8 cellular contexts compared by ENCODE assay signal in the genomic region with DNA sequence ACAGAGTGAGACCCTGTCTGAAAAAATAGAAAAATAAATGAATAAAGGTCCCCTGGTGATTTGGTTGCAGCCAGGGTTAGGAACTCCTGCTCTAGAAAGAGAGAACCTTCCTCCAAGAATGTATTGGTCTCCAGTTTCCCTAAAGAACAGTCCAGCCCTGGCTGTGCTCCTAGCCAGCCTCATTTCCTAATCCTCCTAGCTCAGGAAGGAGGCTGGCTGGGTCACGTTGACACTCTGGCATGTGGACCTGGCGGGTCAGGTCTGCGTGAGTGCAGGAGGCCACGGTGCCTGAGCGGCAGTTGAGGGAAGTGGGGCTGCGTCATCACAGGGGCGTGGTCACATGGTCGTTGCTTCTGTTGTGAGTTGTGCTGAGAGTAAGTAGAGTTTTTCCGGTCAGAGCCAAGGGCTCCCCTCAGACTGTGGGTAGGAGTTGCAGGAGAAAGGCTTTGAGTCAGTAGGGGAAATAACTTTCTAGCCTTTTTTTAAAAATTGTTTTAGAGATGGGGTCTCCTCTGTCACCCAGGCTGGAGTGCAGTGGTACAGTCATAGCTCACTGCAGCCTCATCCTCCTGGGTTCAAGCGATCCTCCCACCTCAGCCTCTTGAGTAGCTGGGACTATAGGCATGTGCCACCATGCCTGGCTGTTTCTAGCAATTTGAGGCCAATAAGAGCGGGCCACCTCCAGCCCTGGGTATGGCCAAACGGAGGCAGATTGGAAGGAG.
DNase-seq lines count a peak whose midpoint lies in the region; ATAC-seq and TF ChIP-seq lines count a peak whose summit lies in the region.

No MANE protein-coding gene starts in this region.

- H3K36me3 ChIP-seq in DOHH2 (ENCODE audit: control insufficient read depth, low read length) (no peaks in the 10 kb centered on the region), OCI-LY7 (ENCODE audit: insufficient read depth, low read length) (no peaks in the 10 kb centered on the region), psoas muscle (ENCODE audit: insufficient read depth in 1 of 2, low read depth in 1 of 2) (no peaks in the 10 kb centered on the region), upper lobe of right lung (no peaks in the 10 kb centered on the region)

- WGBS in psoas muscle, 3 donors: 24 to 33% (median 30%) methylated on average over 12 of the region's 12 CpGs

- H3K9me2 ChIP-seq in DOHH2 (replicated peaks; ENCODE audit: control insufficient read depth, low read length): no peaks in the 10 kb centered on the region
- no peaks in the 10 kb centered on the region for H3K9me2 ChIP-seq in OCI-LY7 (ENCODE audit: insufficient read depth, low read length)

- DNase-seq in HFF-Myc (ENCODE audit: extremely low read depth, low read depth) (peak; percentile 56), OCI-LY7 (ENCODE audit: low spot score) (peak; percentile 91), fibroblast of the aortic adventitia (ENCODE audit: low read depth) (peak; percentile 92), psoas muscle (peak; percentile 92 to 96), upper lobe of right lung (peak; percentile 97), cortex of kidney (lab: John Stamatoyannopoulos, UW) (no peak)
- peak; percentile 88 to 89 for DNase-seq in activated T-cell treated with anti-CD3 and anti-CD28 coated beads, Interleukin-2, amount 50 U/mL, for 72 hours

- CTCF ChIA-PET in OCI-LY7 (lab: Charles Lee; ENCODE audit: unreplicated experiment): interaction anchor here (4.0 kb wide), 1 partner anchor 53 kb away, joined by 18 read pairs; no protein-coding TSS in a partner anchor

- peak overlapping the region; percentile 55 for H3K4me2 ChIP-seq in DOHH2 (ENCODE audit: low read length)
- H3K4me2 ChIP-seq in OCI-LY7 (ENCODE audit: low read length): peak overlapping the region; percentile 58

- no peaks in the 10 kb centered on the region for H3K27me3 Mint-ChIP-seq in activated T-cell treated with anti-CD3 and anti-CD28 coated beads, Interleukin-2, amount 50 U/mL, for 72 hours (ENCODE audit: low read depth)

- H3K79me2 ChIP-seq in DOHH2 (ENCODE audit: control insufficient read depth, low read length) (no peaks in the 10 kb centered on the region), OCI-LY7 (ENCODE audit: insufficient read depth, low read depth, low read length) (no peaks in the 10 kb centered on the region)

- H3K9me3 ChIP-seq in DOHH2 (ENCODE audit: control insufficient read depth, insufficient read depth, low read length): no peaks in the 10 kb centered on the region
- H3K9me3 ChIP-seq in OCI-LY7 (ENCODE audit: low read length): no peaks in the 10 kb centered on the region
- no peaks in the 10 kb centered on the region for H3K9me3 ChIP-seq in psoas muscle
- no peaks in the 10 kb centered on the region for H3K9me3 ChIP-seq in upper lobe of right lung

- H3K27me3 ChIP-seq in DOHH2 (ENCODE audit: control insufficient read depth, low read length) (peaks cover 8% of the 10 kb centered on the region; the same call in 1 of the 2 replicates), psoas muscle (ENCODE audit: insufficient read depth in 3 of 3, low read length in 2 of 3) (no peaks in the 10 kb centered on the region), upper lobe of right lung (no peaks in the 10 kb centered on the region)

- POLR2A ChIA-PET in OCI-LY7 (lab: Charles Lee): interaction anchor here (0.6 to 1.9 kb wide), 6 partner anchors 15 to 310 kb away, joined by 3 to 7 read pairs (median 4); no protein-coding TSS in a partner anchor

- peaks cover 58% of the 10 kb centered on the region for H3K4me1 Mint-ChIP-seq in activated T-cell treated with anti-CD3 and anti-CD28 coated beads, Interleukin-2, amount 50 U/mL, for 72 hours (ENCODE audit: low read depth)

- H3K9me3 Mint-ChIP-seq in activated T-cell treated with anti-CD3 and anti-CD28 coated beads, Interleukin-2, amount 50 U/mL, for 72 hours: no peaks in the 10 kb centered on the region

- H2AFZ ChIP-seq in OCI-LY7 (ENCODE audit: low read length): peak overlapping the region; percentile 35; the same call in 1 of the 2 replicates

- H3K27ac ChIP-seq in DOHH2 (ENCODE audit: low read depth, low read length) (peak overlapping the region; percentile 57), OCI-LY7 (ENCODE audit: low read depth, low read length, poor library complexity, severe bottlenecking) (peak overlapping the region; percentile 96), psoas muscle (peak overlapping the region; percentile 77), upper lobe of right lung (peak overlapping the region; percentile 42)

- TF ChIP-seq CTCF in DOHH2 (IDR thresholded peaks at IDR 0.05; ENCODE audit: low read depth, low read length, poor library complexity, severe bottlenecking) (no peak), HFF-Myc (IDR thresholded peaks at IDR 0.05; ENCODE audit: low read depth, low read length, missing control alignments) (no peak), OCI-LY7 (conservative IDR thresholded peaks at IDR 0.05; ENCODE audit: low read length) (no peak), fibroblast of the aortic adventitia (IDR thresholded peaks at IDR 0.05; ENCODE audit: insufficient read depth, low read length) (no peak), psoas muscle (IDR thresholded peaks at IDR 0.05) (no peak), upper lobe of right lung (IDR thresholded peaks at IDR 0.05) (no peak)

- peaks cover 84% of the 10 kb centered on the region for H3K4me1 ChIP-seq in DOHH2 (ENCODE audit: control insufficient read depth, low read length)
- H3K4me1 ChIP-seq in OCI-LY7 (ENCODE audit: insufficient read depth, low read length, poor library complexity, severe bottlenecking): peaks cover 86% of the 10 kb centered on the region
- peaks cover 92% of the 10 kb centered on the region for H3K4me1 ChIP-seq in psoas muscle
- peaks cover 31% of the 10 kb centered on the region for H3K4me1 ChIP-seq in upper lobe of right lung

- peaks cover 25% of the 10 kb centered on the region for H3F3A ChIP-seq in DOHH2 (ENCODE audit: control insufficient read depth, insufficient read depth)

- H3K4me3 Mint-ChIP-seq in activated T-cell treated with anti-CD3 and anti-CD28 coated beads, Interleukin-2, amount 50 U/mL, for 72 hours: peak overlapping the region; percentile 3 to 31

- H3K36me3 Mint-ChIP-seq in activated T-cell treated with anti-CD3 and anti-CD28 coated beads, Interleukin-2, amount 50 U/mL, for 72 hours (ENCODE audit: insufficient read depth in 2 of 2): no peaks in the 10 kb centered on the region

- peak overlapping the region; percentile 6 for H3K27ac Mint-ChIP-seq in activated T-cell treated with anti-CD3 and anti-CD28 coated beads, Interleukin-2, amount 50 U/mL, for 72 hours

- H3K4me3 ChIP-seq in DOHH2 (ENCODE audit: low read length): peak overlapping the region; percentile 38
- H3K4me3 ChIP-seq in HFF-Myc (replicated peaks; ENCODE audit: low read depth, low read length): no peak overlapping the region
- H3K4me3 ChIP-seq in OCI-LY7 (ENCODE audit: low read depth, low read length, poor library complexity, severe bottlenecking): no peak overlapping the region
- H3K4me3 ChIP-seq in fibroblast of the aortic adventitia (ENCODE audit: low read depth, low read length): no peak overlapping the region
- H3K4me3 ChIP-seq in psoas muscle: no peak overlapping the region
- H3K4me3 ChIP-seq in upper lobe of right lung: no peak overlapping the region

- H4K20me1 ChIP-seq in DOHH2 (ENCODE audit: control insufficient read depth, insufficient read depth, low read depth, low read length) (no peaks in the 10 kb centered on the region), OCI-LY7 (ENCODE audit: insufficient read depth, low read length) (no peaks in the 10 kb centered on the region)

- intact Hi-C loops in OCI-LY7 (cut with micrococcal nuclease; ENCODE audit: unreplicated experiment): loop anchor here (5.0 to 10.0 kb wide), 3 partner anchors 449 to 799 kb away; partner anchors contain the start of gene C16orf74
- intact Hi-C loops in psoas muscle (cut with DNase I): no loop called here
- intact Hi-C loops in upper lobe of right lung (cut with DNase I): no loop called here

- peak; percentile 92 to 94 for ATAC-seq in activated T-cell treated with anti-CD3 and anti-CD28 coated beads, Interleukin-2, amount 50 U/mL, for 72 hours (replicated peaks in 1 of 2)
- ATAC-seq in psoas muscle (peak; percentile 77 to 86 (median 78)), upper lobe of right lung (peak; percentile 90)

- no TSS peak for BruUV-seq in OCI-LY7 (replicated peaks; lab: Mats Ljungman, UMichigan)

Comparison
In these comparisons a context has a peak if more than half of its experiments do, and no peak if none do; other contexts are left out.
1. H3K27ac ChIP-seq: peak in every context shown above with its lines; median percentile 96 in OCI-LY7; 77 in psoas muscle; 57 in DOHH2; 42 in upper lobe of right lung.